32 cellular contexts compared by ENCODE assay signal in the genomic region with DNA sequence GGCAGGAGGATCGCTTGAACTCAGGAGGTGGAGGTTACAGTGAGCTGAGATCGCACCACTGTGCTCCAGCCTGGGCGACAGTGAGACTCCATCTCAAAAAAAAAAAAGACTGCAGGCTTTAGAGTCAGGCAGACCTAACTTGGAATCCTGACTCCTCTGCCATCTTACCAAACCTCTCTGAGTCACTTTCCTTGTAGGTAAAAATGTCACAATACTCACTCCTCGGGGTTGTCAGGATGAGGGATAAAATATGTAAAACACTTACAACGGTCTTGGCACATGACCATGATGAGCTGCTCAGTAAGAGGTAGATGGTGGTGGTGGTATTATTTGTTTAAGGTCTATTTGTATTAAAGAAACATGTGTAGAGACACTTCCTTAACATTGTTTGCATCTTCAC.
"Had no signal": no experiment of that assay in that cellular context is flagged by ENCODE, and none has a peak within 500 bp of the region (broad histone marks: within the 10 kb centered on the region; RNA-seq: fewer than 3 reads in every experiment).

No MANE protein-coding gene starts in this region.

- H3K4me3 Mint-ChIP-seq: activated CD4-positive, alpha-beta T cell treated with anti-CD3 and anti-CD28 coated beads for 36 hours; activated CD4-positive, alpha-beta T cell treated with anti-CD3 and anti-CD28 coated beads, Interleukin-2, amount 10 ng/mL, durations not matched to agents 7 days and 5 days; activated CD8-positive, alpha-beta T cell treated with anti-CD3 and anti-CD28 coated beads, Interleukin-2, amount 10 ng/mL, durations not matched to agents 7 days and 5 days; activated naive CD4-positive, alpha-beta T cell treated with anti-CD3 and anti-CD28 coated beads, Interleukin-2, amount 50 U/mL, for 24 hours; activated naive CD8-positive, alpha-beta T cell treated with anti-CD3 and anti-CD28 coated beads, Interleukin-2, amount 10 ng/mL, durations not matched to agents 7 days and 5 days; activated T-cell treated with anti-CD3 and anti-CD28 coated beads, Interleukin-2, amount 50 U/mL, for 24 hours; T-helper 1 cell treated with Interleukin-12 subunit alpha and Interleukin-12 subunit beta and Interleukin-4 antibody, amounts not matched to agents 30 μg/mL and 1 μg/mL, for 36 hours; T-helper 2 cell treated with Interferon-gamma antibody and Interleukin-4, amounts not matched to agents 5 μg/mL and 100 μg/mL, for 36 hours; WTC11 had no signal

- FAIRE-seq: K562, TTC549 had no signal

- H3K9me3 ChIP-seq: ascending aorta, MG63, Peyer's patch, SJSA1, SK-N-SH had no signal

- H3K27ac ChIP-seq: ascending aorta, Peyer's patch, SJSA1 had no signal

- H3K27me3 ChIP-seq: ascending aorta, MG63, Peyer's patch, SJSA1 had no signal

- H3K4me3 ChIP-seq: ascending aorta, K562, MG63, Peyer's patch, SJSA1 had no signal

- H3K36me3 Mint-ChIP-seq: activated naive CD4-positive, alpha-beta T cell treated with anti-CD3 and anti-CD28 coated beads, Interleukin-2, amount 50 U/mL, for 24 hours; activated naive CD8-positive, alpha-beta T cell treated with anti-CD3 and anti-CD28 coated beads, Interleukin-2, amount 10 ng/mL, durations not matched to agents 7 days and 5 days; WTC11 had no signal

- H3K36me3 ChIP-seq: ascending aorta, MG63, Peyer's patch, SJSA1 had no signal

- H3K4me1 Mint-ChIP-seq: activated CD4-positive, alpha-beta T cell treated with anti-CD3 and anti-CD28 coated beads for 36 hours; activated CD4-positive, alpha-beta T cell treated with anti-CD3 and anti-CD28 coated beads, Interleukin-2, amount 10 ng/mL, durations not matched to agents 7 days and 5 days; activated naive CD4-positive, alpha-beta T cell treated with anti-CD3 and anti-CD28 coated beads, Interleukin-2, amount 50 U/mL, for 24 hours; activated naive CD8-positive, alpha-beta T cell treated with anti-CD3 and anti-CD28 coated beads, Interleukin-2, amount 10 ng/mL, durations not matched to agents 7 days and 5 days had no signal

- H3K27ac Mint-ChIP-seq: activated CD4-positive, alpha-beta T cell treated with anti-CD3 and anti-CD28 coated beads for 36 hours; activated CD4-positive, alpha-beta T cell treated with anti-CD3 and anti-CD28 coated beads, Interleukin-2, amount 10 ng/mL, durations not matched to agents 7 days and 5 days; activated CD8-positive, alpha-beta T cell treated with anti-CD3 and anti-CD28 coated beads, Interleukin-2, amount 10 ng/mL, durations not matched to agents 7 days and 5 days; activated naive CD4-positive, alpha-beta T cell treated with anti-CD3 and anti-CD28 coated beads, Interleukin-2, amount 50 U/mL, for 24 hours; activated naive CD8-positive, alpha-beta T cell treated with anti-CD3 and anti-CD28 coated beads, Interleukin-2, amount 10 ng/mL, durations not matched to agents 7 days and 5 days; activated T-cell treated with anti-CD3 and anti-CD28 coated beads, Interleukin-2, amount 50 U/mL, for 24 hours; activated T-helper 2 cell treated with anti-CD3 and anti-CD28 coated beads, Interferon-gamma antibody, Interleukin-2, Interleukin-4, amounts not matched to agents 10 μg/mL and 5 μg/mL and 100 μg/mL, durations not matched to agents 14 hours and 24 hours and 36 hours; T-helper 1 cell treated with Interleukin-12 subunit alpha and Interleukin-12 subunit beta and Interleukin-4 antibody, amounts not matched to agents 30 μg/mL and 1 μg/mL, for 36 hours; T-helper 2 cell treated with Interferon-gamma antibody and Interleukin-4, amounts not matched to agents 5 μg/mL and 100 μg/mL, for 36 hours; WTC11 had no signal

- H3K4me1 ChIP-seq: ascending aorta, Peyer's patch, SJSA1 had no signal

- H3K9me3 Mint-ChIP-seq: activated CD4-positive, alpha-beta T cell treated with anti-CD3 and anti-CD28 coated beads, Interleukin-2, amount 10 ng/mL, durations not matched to agents 7 days and 5 days; activated naive CD4-positive, alpha-beta T cell treated with anti-CD3 and anti-CD28 coated beads, Interleukin-2, amount 50 U/mL, for 24 hours; activated naive CD8-positive, alpha-beta T cell treated with anti-CD3 and anti-CD28 coated beads, Interleukin-2, amount 10 ng/mL, durations not matched to agents 7 days and 5 days; activated T-cell treated with anti-CD3 and anti-CD28 coated beads, Interleukin-2, amount 50 U/mL, for 24 hours; activated T-helper 2 cell treated with anti-CD3 and anti-CD28 coated beads, Interferon-gamma antibody, Interleukin-2, Interleukin-4, amounts not matched to agents 10 μg/mL and 5 μg/mL and 100 μg/mL, durations not matched to agents 14 hours and 24 hours and 36 hours; T-helper 1 cell treated with Interleukin-12 subunit alpha and Interleukin-12 subunit beta and Interleukin-4 antibody, amounts not matched to agents 30 μg/mL and 1 μg/mL, for 36 hours; T-helper 2 cell treated with Interferon-gamma antibody and Interleukin-4, amounts not matched to agents 5 μg/mL and 100 μg/mL, for 36 hours had no signal

- H3K27me3 Mint-ChIP-seq: activated CD4-positive, alpha-beta T cell treated with anti-CD3 and anti-CD28 coated beads, Interleukin-2, amount 10 ng/mL, durations not matched to agents 7 days and 5 days; activated naive CD8-positive, alpha-beta T cell treated with anti-CD3 and anti-CD28 coated beads, Interleukin-2, amount 10 ng/mL, durations not matched to agents 7 days and 5 days; activated T-cell treated with anti-CD3 and anti-CD28 coated beads, Interleukin-2, amount 50 U/mL, for 24 hours had no signal

- DNase-seq: activated CD4-positive, alpha-beta T cell treated with anti-CD3 and anti-CD28 coated beads for 36 hours; activated CD4-positive, alpha-beta T cell treated with anti-CD3 and anti-CD28 coated beads, Interleukin-2, amount 10 ng/mL, durations not matched to agents 7 days and 5 days; activated CD4-positive, alpha-beta T cell treated with anti-CD3 and anti-CD28 coated beads, Interleukin-2, amount 50 U/mL, for 48 hours; activated CD8-positive, alpha-beta T cell treated with anti-CD3 and anti-CD28 coated beads, Interleukin-2, amount 10 ng/mL, durations not matched to agents 7 days and 5 days; activated gamma-delta T cell; activated naive CD4-positive, alpha-beta T cell treated with Interleukin-2 at 50 U/mL for 16 hours; activated naive CD8-positive, alpha-beta T cell treated with anti-CD3 and anti-CD28 coated beads, Interleukin-2, amount 10 ng/mL, durations not matched to agents 7 days and 5 days; activated T-cell treated with anti-CD3 and anti-CD28 coated beads, Interleukin-2, amount 50 U/mL, for 24 hours; amygdala; caudate nucleus; IMR-90; MG63; NCI-H1105; NCI-H1436; NCI-H1694 treated with DMSO at 0.1 percent for 48 hours; NCI-H2029; NCI-H345; NCI-H524 treated with DMSO at 0.1 percent for 48 hours; NK-92 treated with Interleukin-12 subunit alpha and Interleukin-12 subunit beta, amount 100 ng/mL, for 24 hours; Peyer's patch; RPMI8226; SHP77 treated with DMSO at 0.1 percent for 48 hours; SK-N-SH had no signal
